In the genomic region with DNA sequence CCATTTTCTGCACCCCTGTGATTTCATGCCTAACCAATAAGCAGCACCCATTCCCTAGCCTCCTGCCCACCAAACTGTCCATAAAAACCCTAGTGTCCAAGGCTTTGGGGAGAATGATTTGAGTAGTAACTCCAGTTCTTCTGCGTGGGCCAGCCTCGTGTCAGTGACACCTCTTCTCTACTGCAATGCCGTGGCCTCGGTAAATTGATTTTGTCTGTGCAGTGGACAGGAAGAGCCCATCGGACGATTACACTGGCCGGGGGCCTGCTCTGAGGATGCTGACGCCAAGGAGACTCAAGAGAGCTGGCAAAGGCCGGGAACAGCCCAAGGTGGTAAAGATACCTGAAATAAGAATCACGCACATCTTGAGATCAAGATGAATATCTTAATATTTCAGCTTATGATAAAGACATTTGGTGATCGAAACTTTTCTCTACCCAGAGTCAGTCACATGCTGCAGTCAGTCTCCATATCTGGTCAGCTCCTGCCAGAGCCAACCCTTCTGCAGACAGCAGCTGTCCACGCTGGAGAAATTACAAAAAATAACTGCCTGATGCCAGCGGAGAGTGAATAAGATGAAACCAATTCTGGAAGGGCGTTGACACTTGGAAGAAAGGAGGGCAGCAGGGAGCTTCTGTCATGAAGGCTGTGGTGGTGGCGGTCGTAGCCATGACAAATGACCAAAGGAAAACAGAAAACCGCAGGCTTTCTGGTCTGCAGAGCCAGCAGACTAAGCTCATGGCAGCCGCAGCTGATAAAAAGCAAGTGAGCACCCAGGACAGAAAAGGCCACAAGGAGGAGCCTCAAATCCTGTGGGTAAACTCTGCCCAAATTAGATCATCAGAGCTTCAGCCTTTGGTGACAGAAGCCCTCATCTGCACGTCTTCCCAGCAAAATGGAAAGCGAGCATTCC, we compare ENCODE assay signal across 1 cellular context.
TF ChIP-seq lines count a peak whose summit lies in the region.

No MANE protein-coding gene starts in this region.

TF ChIP-seq in liver, 16 proteins besides CTCF, POLR2A, EP300 and RAD21 (continued from another document):
- TF ChIP-seq HNF4G (IDR thresholded peaks at IDR 0.05) (no peak), EGR1 (IDR thresholded peaks at IDR 0.05; ENCODE audit: low read depth in 2 of 2) (no peak), SP1 (IDR thresholded peaks at IDR 0.05) (no peak), FOXA1 (IDR thresholded peaks at IDR 0.05) (no peak), YY1 (IDR thresholded peaks at IDR 0.05) (no peak), NR2F2 (IDR thresholded peaks at IDR 0.05) (no peak), FOXA2 (IDR thresholded peaks at IDR 0.05) (no peak), GABPA (IDR thresholded peaks at IDR 0.05 in 1 of 2, conservative IDR thresholded peaks at IDR 0.05 in 1 of 2) (no peak)
- TF ChIP-seq, protein P1, sequence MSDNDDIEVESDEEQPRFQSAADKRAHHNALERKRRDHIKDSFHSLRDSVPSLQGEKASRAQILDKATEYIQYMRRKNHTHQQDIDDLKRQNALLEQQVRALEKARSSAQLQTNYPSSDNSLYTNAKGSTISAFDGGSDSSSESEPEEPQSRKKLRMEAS (IDR thresholded peaks at IDR 0.05) = no peak
